1 cellular context compared by ENCODE assay signal in the genomic region with DNA sequence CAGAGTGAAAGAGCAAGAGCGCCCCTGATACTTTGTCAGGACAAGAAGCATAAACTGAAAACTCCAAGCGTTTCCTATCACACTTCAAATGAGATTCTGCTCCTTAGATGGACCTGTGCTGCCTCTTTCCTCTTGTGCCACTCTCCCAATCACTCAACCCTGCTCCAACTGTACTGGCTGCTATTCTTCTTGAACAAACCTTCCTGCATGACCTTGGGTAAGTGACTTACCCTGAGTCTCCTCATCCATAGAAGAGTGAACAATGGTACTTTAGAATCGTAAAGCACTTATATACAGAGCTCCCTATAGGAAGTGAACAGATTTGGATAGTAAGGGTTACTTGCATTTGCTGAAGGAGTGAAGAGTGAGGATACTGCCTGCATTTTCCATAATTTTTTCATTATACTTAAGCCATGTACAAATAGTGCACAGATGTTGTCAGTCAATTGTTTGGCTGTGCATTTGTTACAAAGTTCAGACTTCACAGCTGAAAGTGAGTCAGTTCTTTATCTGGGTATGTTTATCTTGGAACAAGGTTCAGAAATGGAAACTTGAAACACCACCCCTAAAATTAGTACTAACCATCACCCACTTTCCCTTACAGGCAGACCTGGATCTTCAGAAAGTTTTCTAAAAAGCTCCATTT.
TF ChIP-seq lines count a peak whose summit lies in the region.

No MANE protein-coding gene starts in this region.

TF ChIP-seq in HepG2, 621 proteins besides CTCF, POLR2A, EP300 and RAD21 (continued from another document and continues in another):
- TF ChIP-seq, protein P1, sequence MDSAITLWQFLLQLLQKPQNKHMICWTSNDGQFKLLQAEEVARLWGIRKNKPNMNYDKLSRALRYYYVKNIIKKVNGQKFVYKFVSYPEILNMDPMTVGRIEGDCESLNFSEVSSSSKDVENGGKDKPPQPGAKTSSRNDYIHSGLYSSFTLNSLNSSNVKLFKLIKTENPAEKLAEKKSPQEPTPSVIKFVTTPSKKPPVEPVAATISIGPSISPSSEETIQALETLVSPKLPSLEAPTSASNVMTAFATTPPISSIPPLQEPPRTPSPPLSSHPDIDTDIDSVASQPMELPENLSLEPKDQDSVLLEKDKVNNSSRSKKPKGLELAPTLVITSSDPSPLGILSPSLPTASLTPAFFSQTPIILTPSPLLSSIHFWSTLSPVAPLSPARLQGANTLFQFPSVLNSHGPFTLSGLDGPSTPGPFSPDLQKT (CRISPR knock-in tag; IDR thresholded peaks at IDR 0.05; ENCODE audit: borderline replicate concordance) = no peak
- no peak for TF ChIP-seq ONECUT2 (CRISPR knock-in tag; IDR thresholded peaks at IDR 0.05)
- no peak for TF ChIP-seq MAZ (IDR thresholded peaks at IDR 0.05; ENCODE audit: borderline replicate concordance, low read depth, low read length)
- no peak for TF ChIP-seq MAZ (CRISPR knock-in tag; IDR thresholded peaks at IDR 0.05; ENCODE audit: low read depth)
- TF ChIP-seq NFYC (CRISPR knock-in tag; IDR thresholded peaks at IDR 0.05) = no peak
- no peak for TF ChIP-seq SALL2 (CRISPR knock-in tag; IDR thresholded peaks at IDR 0.05)
- TF ChIP-seq ZNF44 (CRISPR knock-in tag; IDR thresholded peaks at IDR 0.05) = no peak
- no peak for TF ChIP-seq ZNF318 (CRISPR knock-in tag; IDR thresholded peaks at IDR 0.05)
- TF ChIP-seq MLLT10 (CRISPR knock-in tag; IDR thresholded peaks at IDR 0.05) = no peak
- TF ChIP-seq SMAD1 (CRISPR knock-in tag; IDR thresholded peaks at IDR 0.05; ENCODE audit: borderline replicate concordance, low read depth) = no peak
- TF ChIP-seq, protein P2, sequence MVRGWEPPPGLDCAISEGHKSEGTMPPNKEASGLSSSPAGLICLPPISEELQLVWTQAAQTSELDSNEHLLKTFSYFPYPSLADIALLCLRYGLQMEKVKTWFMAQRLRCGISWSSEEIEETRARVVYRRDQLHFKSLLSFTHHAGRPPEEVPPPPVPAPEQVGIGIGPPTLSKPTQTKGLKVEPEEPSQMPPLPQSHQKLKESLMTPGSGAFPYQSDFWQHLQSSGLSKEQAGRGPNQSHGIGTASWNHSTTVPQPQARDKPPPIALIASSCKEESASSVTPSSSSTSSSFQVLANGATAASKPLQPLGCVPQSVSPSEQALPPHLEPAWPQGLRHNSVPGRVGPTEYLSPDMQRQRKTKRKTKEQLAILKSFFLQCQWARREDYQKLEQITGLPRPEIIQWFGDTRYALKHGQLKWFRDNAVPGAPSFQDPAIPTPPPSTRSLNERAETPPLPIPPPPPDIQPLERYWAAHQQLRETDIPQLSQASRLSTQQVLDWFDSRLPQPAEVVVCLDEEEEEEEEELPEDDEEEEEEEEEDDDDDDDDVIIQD (CRISPR knock-in tag; IDR thresholded peaks at IDR 0.05; ENCODE audit: low read depth) = no peak
- TF ChIP-seq PAWR (CRISPR knock-in tag; IDR thresholded peaks at IDR 0.05; ENCODE audit: borderline replicate concordance) = no peak
- no peak for TF ChIP-seq ZMAT3 (CRISPR knock-in tag; conservative IDR thresholded peaks at IDR 0.05)
- no peak for TF ChIP-seq RNF219 (CRISPR knock-in tag; IDR thresholded peaks at IDR 0.05)
- peak; percentile 85 for TF ChIP-seq GATAD2A (CRISPR knock-in tag; IDR thresholded peaks at IDR 0.05)
- TF ChIP-seq, protein P3, sequence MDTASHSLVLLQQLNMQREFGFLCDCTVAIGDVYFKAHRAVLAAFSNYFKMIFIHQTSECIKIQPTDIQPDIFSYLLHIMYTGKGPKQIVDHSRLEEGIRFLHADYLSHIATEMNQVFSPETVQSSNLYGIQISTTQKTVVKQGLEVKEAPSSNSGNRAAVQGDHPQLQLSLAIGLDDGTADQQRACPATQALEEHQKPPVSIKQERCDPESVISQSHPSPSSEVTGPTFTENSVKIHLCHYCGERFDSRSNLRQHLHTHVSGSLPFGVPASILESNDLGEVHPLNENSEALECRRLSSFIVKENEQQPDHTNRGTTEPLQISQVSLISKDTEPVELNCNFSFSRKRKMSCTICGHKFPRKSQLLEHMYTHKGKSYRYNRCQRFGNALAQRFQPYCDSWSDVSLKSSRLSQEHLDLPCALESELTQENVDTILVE (CRISPR knock-in tag; IDR thresholded peaks at IDR 0.05) = no peak
- TF ChIP-seq SOX5 (CRISPR knock-in tag; IDR thresholded peaks at IDR 0.05; ENCODE audit: borderline replicate concordance) = peak; percentile 93
- TF ChIP-seq ZBTB2 (CRISPR knock-in tag; IDR thresholded peaks at IDR 0.05; ENCODE audit: low read depth) = no peak
- TF ChIP-seq STAG1 (CRISPR knock-in tag; IDR thresholded peaks at IDR 0.05) = no peak
- no peak for TF ChIP-seq STAT6 (CRISPR knock-in tag; IDR thresholded peaks at IDR 0.05; ENCODE audit: borderline replicate concordance)
- TF ChIP-seq ZHX2 (IDR thresholded peaks at IDR 0.05; ENCODE audit: low read depth) = no peak
- no peak for TF ChIP-seq ZHX2 (CRISPR knock-in tag; IDR thresholded peaks at IDR 0.05; ENCODE audit: borderline replicate concordance)
- TF ChIP-seq GLI4 (CRISPR knock-in tag; IDR thresholded peaks at IDR 0.05; ENCODE audit: borderline replicate concordance) = no peak
- TF ChIP-seq SIX1 (CRISPR knock-in tag; IDR thresholded peaks at IDR 0.05; ENCODE audit: borderline replicate concordance) = peak; percentile 76
- no peak for TF ChIP-seq ZNF260 (CRISPR knock-in tag; IDR thresholded peaks at IDR 0.05; ENCODE audit: borderline replicate concordance, low read depth)
